In the genomic region with DNA sequence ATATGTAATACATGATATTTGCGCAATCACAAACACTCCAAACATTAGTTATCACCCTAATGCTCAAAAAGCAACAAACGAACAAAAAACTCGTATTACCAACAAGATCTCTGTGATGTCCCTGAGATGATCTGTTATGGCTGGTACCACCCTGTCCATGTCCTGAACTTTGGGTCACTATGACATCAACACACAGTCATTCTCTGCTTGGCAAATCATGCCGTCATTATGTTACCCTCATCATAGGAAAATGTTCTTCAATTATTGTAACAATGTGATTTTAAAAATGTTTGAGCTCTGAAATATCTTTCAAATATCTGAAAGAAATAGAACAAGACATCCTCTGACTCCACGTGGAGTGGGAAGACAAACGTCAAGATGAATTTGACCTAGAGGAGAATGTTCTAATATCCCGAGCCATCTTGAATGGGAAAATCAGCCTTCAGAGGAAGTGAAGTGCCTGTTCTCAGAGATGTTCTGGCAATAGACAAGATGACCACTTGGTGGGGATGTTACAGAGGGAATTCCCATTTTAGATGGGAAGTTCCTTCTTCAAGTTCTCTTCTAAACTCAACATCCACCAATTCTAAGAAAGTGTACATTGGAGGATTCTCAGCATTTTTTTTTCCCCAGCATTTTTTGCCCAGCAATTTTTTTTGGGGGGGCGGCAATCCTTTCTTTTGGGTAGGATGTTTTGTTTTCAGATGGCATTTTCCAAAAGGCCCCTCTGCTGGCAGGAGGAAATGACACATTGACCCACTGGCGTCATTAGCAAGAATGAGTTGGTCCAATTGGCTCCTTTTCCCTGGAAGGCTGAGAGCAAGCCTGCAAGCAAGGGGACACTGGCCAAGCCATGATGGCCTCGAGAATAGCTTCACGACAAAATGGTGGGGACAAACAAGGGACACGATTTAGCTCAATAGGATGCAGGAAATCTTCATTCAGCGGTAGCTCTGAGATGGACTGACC, we compare ENCODE assay signal across 8 cellular contexts. TPM values are rescaled to one million over a fixed set of nuclear protein-coding genes. Genes with fewer than 3 reads are reported as not detected.
A peak's percentile ranks its signal among the peaks of the same experiment; 100 is the strongest.
DNase-seq lines count a peak whose midpoint lies in the region; ATAC-seq, FAIRE-seq and TF ChIP-seq lines count a peak whose summit lies in the region.

No MANE protein-coding gene starts in this region.

- H3K4me1 Mint-ChIP-seq in astrocyte (ENCODE audit: low read depth, unreplicated experiment), result peaks cover 9% of the 10 kb centered on the region
- no peaks in the 10 kb centered on the region for H3K4me1 Mint-ChIP-seq in natural killer cell treated with Interleukin-12 subunit alpha and Interleukin-12 subunit beta and Interleukin-15 and Interleukin-18, amount 100 ng/mL, for 72 hours (ENCODE audit: low read depth in 2 of 2)

- peak overlapping the region; percentile 23 for H3K4me2 ChIP-seq in astrocyte (ENCODE audit: low read length)

- H3K36me3 Mint-ChIP-seq in astrocyte (ENCODE audit: low read depth, unreplicated experiment), result no peaks in the 10 kb centered on the region
- H3K36me3 Mint-ChIP-seq in natural killer cell treated with Interleukin-12 subunit alpha and Interleukin-12 subunit beta and Interleukin-15 and Interleukin-18, amount 100 ng/mL, for 72 hours, result no peaks in the 10 kb centered on the region

- 61 to 69% methylated on average over 13 of the region's 13 CpGs for WGBS in lung, 2 donors

- H3K9me3 ChIP-seq in MG63 (no peaks in the 10 kb centered on the region), astrocyte (ENCODE audit: insufficient read depth, low read depth, low read length) (no peaks in the 10 kb centered on the region), lung (ENCODE audit: control insufficient read depth in 2 of 2, insufficient read depth in 1 of 2, low read length in 1 of 2) (no peaks in the 10 kb centered on the region)

- H4K20me1 ChIP-seq in astrocyte (ENCODE audit: insufficient read depth, low read length), result no peaks in the 10 kb centered on the region

- peaks cover 2% of the 10 kb centered on the region for H3K9me3 Mint-ChIP-seq in astrocyte (ENCODE audit: unreplicated experiment)
- no peaks in the 10 kb centered on the region for H3K9me3 Mint-ChIP-seq in natural killer cell treated with Interleukin-12 subunit alpha and Interleukin-12 subunit beta and Interleukin-15 and Interleukin-18, amount 100 ng/mL, for 72 hours

- no peaks in the 10 kb centered on the region for H3K36me3 ChIP-seq in MG63
- H3K36me3 ChIP-seq in astrocyte (ENCODE audit: insufficient read depth, low read length), result no peaks in the 10 kb centered on the region
- no peaks in the 10 kb centered on the region for H3K36me3 ChIP-seq in lung (ENCODE audit: control insufficient read depth in 2 of 2, insufficient read depth in 2 of 2, low read length in 2 of 2)

- DNase-seq in GDM1 (lab: John Stamatoyannopoulos, UW) (peak; percentile 0), MG63 (peak; percentile 26), astrocyte (ENCODE audit: low read depth) (peak; percentile 58), lung (ENCODE audit: low spot score) (no peak), cerebellar nuclear complex (lab: John Stamatoyannopoulos, UW) (no peak)
- DNase-seq in natural killer cell treated with Interleukin-12 subunit alpha and Interleukin-12 subunit beta and Interleukin-15 and Interleukin-18, amount 100 ng/mL, for 72 hours (ENCODE audit: low spot score), result no peak

- no peaks in the 10 kb centered on the region for H3K79me2 ChIP-seq in astrocyte (ENCODE audit: insufficient read depth, low read length)

- H3K9ac ChIP-seq in astrocyte (ENCODE audit: low read length), result no peak overlapping the region

- ATAC-seq in lung (ENCODE audit: insufficient read depth, low FRiP score), result no peak
- no peak for ATAC-seq in HG03460 (IDR thresholded peaks at IDR 0.05; ENCODE audit: unreplicated experiment)
- ATAC-seq in natural killer cell treated with Interleukin-12 subunit alpha and Interleukin-12 subunit beta and Interleukin-15 and Interleukin-18, amount 100 ng/mL, for 72 hours, result no peak
- no peak for ATAC-seq in activated CD4-positive, CD25-positive, alpha-beta regulatory T cell treated with anti-CD3 and anti-CD28 coated beads, Interleukin-2, amount 50 U/mL, for 24 hours

- TF ChIP-seq CTCF in astrocyte (IDR thresholded peaks at IDR 0.05; ENCODE audit: insufficient read depth, low read depth, low read length) (peak; percentile 69), lung (IDR thresholded peaks at IDR 0.05; ENCODE audit: control extremely low read depth, extremely low read depth) (peak; percentile 28)

- no peaks in the 10 kb centered on the region for H3K27me3 ChIP-seq in MG63
- H3K27me3 ChIP-seq in astrocyte (ENCODE audit: insufficient read depth, low read length), result peaks cover 5% of the 10 kb centered on the region
- H3K27me3 ChIP-seq in lung (ENCODE audit: control insufficient read depth, insufficient read depth), result no peaks in the 10 kb centered on the region

- H3K4me1 ChIP-seq in astrocyte (ENCODE audit: insufficient read depth, low read length) (peaks cover 14% of the 10 kb centered on the region), lung (ENCODE audit: control insufficient read depth in 2 of 2, insufficient read depth in 2 of 2, low read length in 2 of 2) (peaks cover 0 to 6% of the 10 kb centered on the region in 2 donors)

- FAIRE-seq in astrocyte (lab: Jason Lieb, UNC), result no peak

- H3K27me3 Mint-ChIP-seq in astrocyte (ENCODE audit: low read depth, unreplicated experiment), result peaks cover 2% of the 10 kb centered on the region
- H3K27me3 Mint-ChIP-seq in natural killer cell treated with Interleukin-12 subunit alpha and Interleukin-12 subunit beta and Interleukin-15 and Interleukin-18, amount 100 ng/mL, for 72 hours, result peaks cover 7 to 17% of the 10 kb centered on the region in 2 donors

- no peak overlapping the region for H3K27ac Mint-ChIP-seq in astrocyte (ENCODE audit: unreplicated experiment)
- H3K27ac Mint-ChIP-seq in natural killer cell treated with Interleukin-12 subunit alpha and Interleukin-12 subunit beta and Interleukin-15 and Interleukin-18, amount 100 ng/mL, for 72 hours, result no peak overlapping the region

- H3K4me3 Mint-ChIP-seq in astrocyte (ENCODE audit: unreplicated experiment), result no peak overlapping the region
- no peak overlapping the region for H3K4me3 Mint-ChIP-seq in natural killer cell treated with Interleukin-12 subunit alpha and Interleukin-12 subunit beta and Interleukin-15 and Interleukin-18, amount 100 ng/mL, for 72 hours

- H3K4me3 ChIP-seq in MG63 (no peak overlapping the region), astrocyte (ENCODE audit: insufficient read depth, low read depth, low read length) (no peak overlapping the region), lung (no peak overlapping the region)

- H3K27ac ChIP-seq in astrocyte (ENCODE audit: low read depth, low read length) (no peak overlapping the region), lung (ENCODE audit: low read depth in 1 of 2, low read length in 1 of 2) (no peak overlapping the region)

- H2AFZ ChIP-seq in astrocyte (ENCODE audit: low read depth, low read length), result peak overlapping the region; percentile 26

RNA-seq across cellular contexts. Expression of a gene that starts 3.7 kb away (rescaled TPM):
- 1.9 and 7.0 TPM in 2 replicates for total RNA-seq in MG63 (2014; rRNA removed; shearing (Covaris generic); ENCODE audit: low replicate concordance)
- total RNA-seq in astrocyte (0.20 TPM in 1 of 2 replicates, not detected in the other), lung (1 to 10 TPM; 2.7 to 3.3 TPM)
- polyA plus RNA-seq in lung, result 1 to 10 TPM; 3.0 to 6.2 TPM
- total RNA-seq in natural killer cell treated with Interleukin-12 subunit alpha and Interleukin-12 subunit beta and Interleukin-15 and Interleukin-18, amount 100 ng/mL, for 72 hours, result not detected

RNA-seq across cellular contexts. Expression of a gene that starts 20.1 kb away (rescaled TPM):
- 1.2 and 2.7 TPM in 2 replicates for total RNA-seq in MG63 (2014; rRNA removed; shearing (Covaris generic); ENCODE audit: low replicate concordance)
- total RNA-seq in astrocyte, result not detected in 2 replicates
- 1 to 10 TPM; 5.7 to 9.5 TPM for total RNA-seq in lung
- 1 to 10 TPM; 1.2 to 2.3 TPM for polyA plus RNA-seq in lung
- total RNA-seq in natural killer cell treated with Interleukin-12 subunit alpha and Interleukin-12 subunit beta and Interleukin-15 and Interleukin-18, amount 100 ng/mL, for 72 hours, result 10 to 100 TPM in 1 of 2 donors, 1 to 10 TPM in 1; 6.1 to 12.6 TPM

Comparison
In these comparisons a context has a peak if more than half of its experiments do, and no peak if none do; other contexts are left out.
1. DNase-seq: peak in GDM1 (single experiment), MG63 (single experiment) and astrocyte (single experiment); none in lung (single experiment), natural killer cell treated with Interleukin-12 subunit alpha and Interleukin-12 subunit beta and Interleukin-15 and Interleukin-18, amount 100 ng/mL, for 72 hours (single experiment) and cerebellar nuclear complex (0 of 2).